28 cellular contexts compared by ENCODE assay signal in the genomic region with DNA sequence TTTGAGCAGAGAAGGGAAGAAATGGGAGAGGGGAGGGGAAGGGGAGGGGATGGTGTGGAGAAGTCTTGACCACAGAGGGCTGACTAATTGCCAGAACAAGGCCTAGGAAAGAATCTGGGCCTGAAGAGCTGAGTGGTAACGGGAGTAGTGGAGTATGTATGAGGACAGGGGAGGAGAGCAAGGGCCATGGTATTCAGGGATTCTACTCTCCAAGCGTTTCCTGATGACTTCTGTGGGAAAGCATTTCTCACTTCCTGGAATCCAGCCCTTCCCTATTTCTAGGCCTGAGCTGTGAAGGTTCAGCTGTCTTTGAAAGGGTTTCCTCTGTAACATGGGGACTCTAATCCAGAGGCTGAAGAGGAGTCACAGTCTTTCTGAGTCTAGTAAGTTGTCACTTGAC. TPM values are rescaled to one million over a fixed set of nuclear protein-coding genes. Genes with fewer than 3 reads are reported as not detected.
DNase-seq lines count a peak whose midpoint lies in the region; ATAC-seq, FAIRE-seq and TF ChIP-seq lines count a peak whose summit lies in the region.
"Had no signal": no experiment of that assay in that cellular context is flagged by ENCODE, and none has a peak within 500 bp of the region (broad histone marks: within the 10 kb centered on the region; RNA-seq: fewer than 3 reads in every experiment).

No MANE protein-coding gene starts in this region.

- intact Hi-C loops in IMR-90 (cut with micrococcal nuclease) (no loop called here), A673 (cut with micrococcal nuclease; ENCODE audit: unreplicated experiment) (no loop called here), spleen (cut with DNase I; ENCODE audit: low total_unique reads) (no loop called here)

- H3K9ac ChIP-seq in IMR-90 (ENCODE audit: low read depth, low read length), result no peak overlapping the region

- H2BK15ac ChIP-seq in IMR-90 (ENCODE audit: low read depth, low read length), result peak overlapping the region; percentile 59; the same call in 1 of the 3 replicates

- H2BK120ac ChIP-seq in IMR-90 (ENCODE audit: low read depth, low read length), result peak overlapping the region; percentile 79

- ATAC-seq in IMR-90 (ENCODE audit: low read depth) (peak; percentile 61), HG03025 (IDR thresholded peaks at IDR 0.05; ENCODE audit: low FRiP score, unreplicated experiment) (no peak)
- no peak for ATAC-seq in activated CD8-positive, alpha-beta T cell treated with anti-CD3 and anti-CD28 coated beads, Interleukin-2, amount 10 ng/mL, durations not matched to agents 7 days and 5 days
- ATAC-seq: natural killer cell, sciatic nerve, T-helper 17 cell had no signal

- H3K14ac ChIP-seq in IMR-90 (replicated peaks; ENCODE audit: low read depth, low read length), result peak overlapping the region; percentile 57; the same call in 1 of the 2 replicates

- H3K56ac ChIP-seq in IMR-90 (ENCODE audit: extremely low read depth, insufficient read depth, low read length), result no peak overlapping the region; the same call in 1 of the 2 replicates

- CTCF ChIA-PET in IMR-90 (lab: Yijun Ruan, JAX) (no interaction called here), A673 (lab: Charles Lee) (no interaction called here)
- CTCF ChIA-PET in activated CD8-positive, alpha-beta T cell treated with anti-CD3 and anti-CD28 coated beads, Interleukin-2, amount 10 ng/mL, durations not matched to agents 7 days and 5 days (lab: Charles Lee), result no interaction called here

- H2AK9ac ChIP-seq in IMR-90 (replicated peaks; ENCODE audit: low read depth, low read length, poor library complexity), result no peak overlapping the region

- FAIRE-seq in bronchial epithelial cell (lab: Jason Lieb, UNC), result no peak

- H3K4me3 ChIP-seq in IMR-90 (ENCODE audit: insufficient read depth, low read depth, low read length) (no peak overlapping the region), bronchial epithelial cell (ENCODE audit: low read depth, low read length) (no peak overlapping the region), A673 (ENCODE audit: low read depth, low read length, poor library complexity, severe bottlenecking) (no peak overlapping the region), spleen (no peak overlapping the region)
- H3K4me3 ChIP-seq: cardiac muscle cell, HAP-1 had no signal

- TF ChIP-seq CTCF in IMR-90 (conservative IDR thresholded peaks at IDR 0.05; ENCODE audit: low read depth, low read length) (no peak), bronchial epithelial cell (IDR thresholded peaks at IDR 0.05; ENCODE audit: insufficient read depth, low read length, severe bottlenecking) (no peak), A673 (conservative IDR thresholded peaks at IDR 0.05; ENCODE audit: low read depth, low read length) (no peak), spleen (IDR thresholded peaks at IDR 0.05 in 8 of 11, conservative IDR thresholded peaks at IDR 0.05 in 3 of 11) (no peak)

- peak overlapping the region; percentile 86; the same call in 1 of the 2 replicates for H3K18ac ChIP-seq in IMR-90 (ENCODE audit: low read depth, low read length)

- H3K9me1 ChIP-seq in IMR-90 (ENCODE audit: insufficient read depth, low read length), result no peaks in the 10 kb centered on the region; the same call in 1 of the 2 replicates

- TF ChIP-seq POLR2A in IMR-90 (IDR thresholded peaks at IDR 0.05; ENCODE audit: low read depth, low read length) (no peak), spleen (IDR thresholded peaks at IDR 0.05) (no peak)

- no peak overlapping the region; the same call in 1 of the 2 replicates for H4K5ac ChIP-seq in IMR-90 (ENCODE audit: low read depth, low read length)

- H2AK5ac ChIP-seq in IMR-90 (ENCODE audit: low read depth, low read length), result no peak overlapping the region

- no CpG with 5 or more reads among the region's 2 CpGs for WGBS in IMR-90 (ENCODE audit: extremely low coverage in 2 of 2, insufficient read length in 1 of 2), 2 experiments
- WGBS in spleen, 5 donors, result 39 to 70% (median 50%) methylated on average over 2 of the region's 2 CpGs

- dilution Hi-C loops in IMR-90 (cut with HindIII; ENCODE audit: low sequenced_read_pairs, unreplicated experiment), result no loop called here

- peak overlapping the region; percentile 13 for H2BK20ac ChIP-seq in IMR-90 (ENCODE audit: low read depth, low read length)

- H3K36me3 ChIP-seq in IMR-90 (ENCODE audit: control insufficient read depth, insufficient read depth, low read length) (no peaks in the 10 kb centered on the region), bronchial epithelial cell (ENCODE audit: control insufficient read depth, insufficient read depth, low read length) (no peaks in the 10 kb centered on the region), A673 (ENCODE audit: insufficient read depth, low read length, poor library complexity, severe bottlenecking) (no peaks in the 10 kb centered on the region), spleen (no peaks in the 10 kb centered on the region)
- H3K36me3 ChIP-seq: cardiac muscle cell, HAP-1, WERI-Rb-1 had no signal

- H3K9me3 Mint-ChIP-seq in activated CD8-positive, alpha-beta T cell treated with anti-CD3 and anti-CD28 coated beads, Interleukin-2, amount 10 ng/mL, durations not matched to agents 7 days and 5 days (ENCODE audit: insufficient read depth), result no peaks in the 10 kb centered on the region
- H3K9me3 Mint-ChIP-seq: dendritic cell treated with granulocyte-macrophage colony-stimulating factor and Interleukin-4, amounts not matched to agents 40 ng/mL and 50 ng/mL, for 4 days; natural killer cell had no signal

- no peaks in the 10 kb centered on the region; the same call in 1 of the 2 replicates for H3K4me1 ChIP-seq in IMR-90 (ENCODE audit: control insufficient read depth, insufficient read depth, low read length)
- no peaks in the 10 kb centered on the region for H3K4me1 ChIP-seq in A673 (ENCODE audit: insufficient read depth, low read length, poor library complexity, severe bottlenecking)
- no peaks in the 10 kb centered on the region for H3K4me1 ChIP-seq in spleen
- H3K4me1 ChIP-seq: HAP-1 had no signal

- H3K9me3 ChIP-seq in IMR-90 (ENCODE audit: control insufficient read depth, insufficient read depth, low read length), result no peaks in the 10 kb centered on the region
- no peaks in the 10 kb centered on the region for H3K9me3 ChIP-seq in A673 (ENCODE audit: low read depth, low read length, poor library complexity, severe bottlenecking)
- no peaks in the 10 kb centered on the region for H3K9me3 ChIP-seq in spleen
- H3K9me3 ChIP-seq: HAP-1 had no signal

- H4K8ac ChIP-seq in IMR-90 (ENCODE audit: low read depth in 2 of 2, low read length in 2 of 2), result peak overlapping the region; percentile 66 to 67; a peak in 2 of 4 replicates

- no peaks in the 10 kb centered on the region for H3K36me3 Mint-ChIP-seq in activated CD8-positive, alpha-beta T cell treated with anti-CD3 and anti-CD28 coated beads, Interleukin-2, amount 10 ng/mL, durations not matched to agents 7 days and 5 days (ENCODE audit: low read depth)
- H3K36me3 Mint-ChIP-seq: natural killer cell had no signal

- peak overlapping the region; percentile 25 for H2BK5ac ChIP-seq in IMR-90 (ENCODE audit: low read depth, low read length, poor library complexity, severe bottlenecking)

- no peaks in the 10 kb centered on the region for H3K4me1 Mint-ChIP-seq in activated CD8-positive, alpha-beta T cell treated with anti-CD3 and anti-CD28 coated beads, Interleukin-2, amount 10 ng/mL, durations not matched to agents 7 days and 5 days (ENCODE audit: low read depth)
- H3K4me1 Mint-ChIP-seq: natural killer cell, T-helper 17 cell had no signal

- no peak overlapping the region; the same call in 1 of the 2 replicates for H3K23ac ChIP-seq in IMR-90 (ENCODE audit: low read depth, low read length)

- H4K91ac ChIP-seq in IMR-90 (ENCODE audit: insufficient read depth, low read depth, low read length), result peak overlapping the region; percentile 70

- peak; percentile 77 for DNase-seq in EL
- DNase-seq in IMR-90, result peak; percentile 55
- peak; percentile 40 for DNase-seq in bronchial epithelial cell (ENCODE audit: low read depth)
- peak; percentile 41 for DNase-seq in myocyte (ENCODE audit: low read depth)
- no peak for DNase-seq in activated CD8-positive, alpha-beta T cell treated with anti-CD3 and anti-CD28 coated beads, Interleukin-2, amount 10 ng/mL, durations not matched to agents 7 days and 5 days
- DNase-seq in A673 (ENCODE audit: low spot score), result no peak
- no peak for DNase-seq in spleen
- DNase-seq: ACHN; activated CD8-positive, alpha-beta memory T cell treated with anti-CD3 and anti-CD28 coated beads, Interleukin-2, amount 50 U/mL, for 48 hours; activated effector memory CD4-positive, alpha-beta T cell treated with Interleukin-2 at 50 U/mL for 16 hours; DMS153; foreskin melanocyte; hippocampal formation; natural killer cell; NCI-H1694; NCI-H2171 treated with DMSO at 0.1 percent for 48 hours; NCI-H748 treated with DMSO at 0.1 percent for 48 hours; SHP77 treated with DMSO at 0.1 percent for 48 hours; stimulated activated CD4-positive, alpha-beta T cell treated with anti-CD3 and anti-CD28 coated beads, Interleukin-2, amount 100 ng/mL, for 24 hours; stimulated activated naive CD4-positive, alpha-beta T cell; T-helper 17 cell; WERI-Rb-1 had no signal

- no peak overlapping the region for H3K27ac Mint-ChIP-seq in activated CD8-positive, alpha-beta T cell treated with anti-CD3 and anti-CD28 coated beads, Interleukin-2, amount 10 ng/mL, durations not matched to agents 7 days and 5 days
- H3K27ac Mint-ChIP-seq: dendritic cell treated with granulocyte-macrophage colony-stimulating factor and Interleukin-4, amounts not matched to agents 40 ng/mL and 50 ng/mL, for 4 days; natural killer cell; T-helper 17 cell had no signal

- H3K4me3 Mint-ChIP-seq in activated CD8-positive, alpha-beta T cell treated with anti-CD3 and anti-CD28 coated beads, Interleukin-2, amount 10 ng/mL, durations not matched to agents 7 days and 5 days, result no peak overlapping the region
- H3K4me3 Mint-ChIP-seq: dendritic cell treated with granulocyte-macrophage colony-stimulating factor and Interleukin-4, amounts not matched to agents 40 ng/mL and 50 ng/mL, for 4 days; natural killer cell; T-helper 17 cell had no signal

- no peak for TF ChIP-seq RAD21 in IMR-90 (IDR thresholded peaks at IDR 0.05; ENCODE audit: low read length)

- H3K27ac ChIP-seq in IMR-90 (ENCODE audit: insufficient read depth, low read length) (no peak overlapping the region; the same call in 1 of the 2 replicates), A673 (ENCODE audit: low read depth, low read length, poor library complexity, severe bottlenecking) (no peak overlapping the region), spleen (no peak overlapping the region)
- H3K27ac ChIP-seq: cardiac muscle cell, WERI-Rb-1 had no signal

- H3K27me3 Mint-ChIP-seq in activated CD8-positive, alpha-beta T cell treated with anti-CD3 and anti-CD28 coated beads, Interleukin-2, amount 10 ng/mL, durations not matched to agents 7 days and 5 days (ENCODE audit: low read depth), result no peaks in the 10 kb centered on the region
- H3K27me3 Mint-ChIP-seq: T-helper 17 cell had no signal

- BruUV-seq in IMR-90 (replicated peaks; lab: Mats Ljungman, UMichigan) (no TSS peak), A673 (replicated peaks; lab: Mats Ljungman, UMichigan) (no TSS peak)

- no peaks in the 10 kb centered on the region for H3K79me1 ChIP-seq in IMR-90 (ENCODE audit: low read depth in 1 of 2, low read length in 2 of 2)

- H3K4ac ChIP-seq in IMR-90 (ENCODE audit: low read depth, low read length), result peak overlapping the region; percentile 51

- no peak overlapping the region for H3K4me2 ChIP-seq in IMR-90 (ENCODE audit: low read depth, low read length)

- POLR2A ChIA-PET in IMR-90 (lab: Charles Lee; ENCODE audit: unreplicated experiment), result no interaction called here
- POLR2A ChIA-PET in activated CD8-positive, alpha-beta T cell treated with anti-CD3 and anti-CD28 coated beads, Interleukin-2, amount 10 ng/mL, durations not matched to agents 7 days and 5 days (lab: Charles Lee), result no interaction called here
- POLR2A ChIA-PET in A673 (lab: Charles Lee; ENCODE audit: low non-redundant PET), result no interaction called here

- no peaks in the 10 kb centered on the region for H4K20me1 ChIP-seq in IMR-90 (ENCODE audit: insufficient read depth, low read length)

- H3K27me3 ChIP-seq in IMR-90 (ENCODE audit: control insufficient read depth, insufficient read depth, low read length) (no peaks in the 10 kb centered on the region; the same call in 1 of the 2 replicates), bronchial epithelial cell (ENCODE audit: control insufficient read depth, insufficient read depth, low read length) (no peaks in the 10 kb centered on the region), A673 (replicated peaks; ENCODE audit: insufficient read depth, low read depth, low read length, poor library complexity) (peaks cover 20% of the 10 kb centered on the region), spleen (replicated peaks in 1 of 7) (no peaks in the 10 kb centered on the region)

- in situ Hi-C loops in IMR-90 (cut with MboI; ENCODE audit: low sequenced_read_pairs), result no loop called here

- peak overlapping the region; percentile 40 for H2AFZ ChIP-seq in IMR-90 (replicated peaks; ENCODE audit: low read length, poor library complexity)

RNA-seq across cellular contexts. Expression of a gene that starts 19.7 kb away (rescaled TPM):
- not detected in 2 replicates for total RNA-seq in IMR-90 (2012; rRNA removed)
- polyA plus RNA-seq in IMR-90 (2012; rRNA removed), result 0.03 TPM in 1 of 2 replicates, not detected in the other
- polyA plus RNA-seq in IMR-90 (2012; cell fraction: cytosol; rRNA removed), result 0.03 TPM in 1 of 2 replicates, not detected in the other
- not detected in 2 replicates for polyA plus RNA-seq in IMR-90 (2012; cell fraction: nucleus; rRNA removed; ENCODE audit: low replicate concordance)
- not detected in 2 replicates for total RNA-seq in bronchial epithelial cell
- not detected in 2 replicates for total RNA-seq in myocyte
- not detected for polyA plus RNA-seq in myocyte (2012)
- not detected for total RNA-seq in activated CD8-positive, alpha-beta T cell treated with anti-CD3 and anti-CD28 coated beads, Interleukin-2, amount 10 ng/mL, durations not matched to agents 7 days and 5 days
- not detected in 2 replicates for total RNA-seq in A673 (2021)
- total RNA-seq in spleen, result not detected
- under 1 TPM in 1 of 3 donors, not detected in 2; 0.68 TPM for polyA plus RNA-seq in spleen
- total RNA-seq: kidney epithelial cell, natural killer cell, sciatic nerve, T-helper 17 cell had no signal
- polyA plus RNA-seq: cardiac muscle cell had no signal

Comparison
In these comparisons a context has a peak if more than half of its experiments do, and no peak if none do; other contexts are left out.
1. DNase-seq: peak in EL (single experiment), IMR-90 (single experiment), bronchial epithelial cell (single experiment) and myocyte (single experiment); none in activated CD8-positive, alpha-beta T cell treated with anti-CD3 and anti-CD28 coated beads, Interleukin-2, amount 10 ng/mL, durations not matched to agents 7 days and 5 days (single experiment), A673 (single experiment) and spleen (single experiment).